Comparison of ENCODE assay signal across 11 cellular contexts in genomic region chr13:28717170-28717569, GRCh38. TPM values are rescaled to one million over a fixed set of nuclear protein-coding genes. Genes with fewer than 3 reads are reported as not detected.
DNase-seq lines count a peak whose midpoint lies in the region; ATAC-seq lines count a peak whose summit lies in the region.
"Had no signal": no experiment of that assay in that cellular context is flagged by ENCODE, and none has a peak within 500 bp of the region (broad histone marks: within the 10 kb centered on the region; RNA-seq: fewer than 3 reads in every experiment).

No MANE protein-coding gene starts in this region.

- no peaks in the 10 kb centered on the region for H3K9me3 Mint-ChIP-seq in activated T-cell treated with anti-CD3 and anti-CD28 coated beads, Interleukin-2, amount 50 U/mL, for 4 hours
- no peaks in the 10 kb centered on the region for H3K9me3 Mint-ChIP-seq in activated naive CD8-positive, alpha-beta T cell treated with anti-CD3 and anti-CD28 coated beads, Interleukin-2, amount 50 U/mL, for 24 hours

- no peak overlapping the region for H3K27ac Mint-ChIP-seq in activated naive CD8-positive, alpha-beta T cell treated with anti-CD3 and anti-CD28 coated beads, Interleukin-2, amount 50 U/mL, for 24 hours

- peaks cover 16% of the 10 kb centered on the region for H3K36me3 Mint-ChIP-seq in activated T-cell treated with anti-CD3 and anti-CD28 coated beads, Interleukin-2, amount 50 U/mL, for 4 hours (ENCODE audit: insufficient read depth)
- no peaks in the 10 kb centered on the region for H3K36me3 Mint-ChIP-seq in activated naive CD8-positive, alpha-beta T cell treated with anti-CD3 and anti-CD28 coated beads, Interleukin-2, amount 50 U/mL, for 24 hours (ENCODE audit: low read depth)

- peak overlapping the region; percentile 93 for H3K4me3 Mint-ChIP-seq in activated T-cell treated with anti-CD3 and anti-CD28 coated beads, Interleukin-2, amount 50 U/mL, for 4 hours
- peak overlapping the region; percentile 89 for H3K4me3 Mint-ChIP-seq in activated naive CD8-positive, alpha-beta T cell treated with anti-CD3 and anti-CD28 coated beads, Interleukin-2, amount 50 U/mL, for 24 hours

- DNase-seq in activated T-cell treated with anti-CD3 and anti-CD28 coated beads, Interleukin-2, amount 50 U/mL, for 4 hours = no peak
- no peak for DNase-seq in activated T-cell treated with anti-CD3 and anti-CD28 coated beads, Interleukin-2, amount 50 U/mL, for 1 hour
- DNase-seq in activated naive CD8-positive, alpha-beta T cell treated with anti-CD3 and anti-CD28 coated beads, Interleukin-2, amount 50 U/mL, for 24 hours = no peak
- DNase-seq in medulla oblongata (ENCODE audit: extremely low spot score) (peak; percentile 14), substantia nigra (lab: John Stamatoyannopoulos, UW) (no peak), NCI-H69 (lab: John Stamatoyannopoulos, UW) (no peak), NCI-H526 treated with DMSO at 0.1 percent for 48 hours (lab: John Stamatoyannopoulos, UW) (no peak), SHP77 (lab: John Stamatoyannopoulos, UW) (no peak)
- DNase-seq: erythroblast; NCI-H187; stimulated activated CD4-positive, alpha-beta T cell treated with anti-CD3 and anti-CD28 coated beads, Interleukin-4, amount 100 ng/mL, for 4 hours had no signal

- no peaks in the 10 kb centered on the region for H3K27me3 Mint-ChIP-seq in activated T-cell treated with anti-CD3 and anti-CD28 coated beads, Interleukin-2, amount 50 U/mL, for 4 hours (ENCODE audit: low read depth)
- no peaks in the 10 kb centered on the region for H3K27me3 Mint-ChIP-seq in activated naive CD8-positive, alpha-beta T cell treated with anti-CD3 and anti-CD28 coated beads, Interleukin-2, amount 50 U/mL, for 24 hours

- peak overlapping the region; percentile 45 for H3K27ac ChIP-seq in substantia nigra (ENCODE audit: low read depth, low read length, poor library complexity, severe bottlenecking)

- ATAC-seq in activated T-cell treated with anti-CD3 and anti-CD28 coated beads, Interleukin-2, amount 50 U/mL, for 4 hours = no peak
- no peak for ATAC-seq in activated naive CD8-positive, alpha-beta T cell treated with anti-CD3 and anti-CD28 coated beads, Interleukin-2, amount 50 U/mL, for 24 hours

- H3K4me1 Mint-ChIP-seq in activated T-cell treated with anti-CD3 and anti-CD28 coated beads, Interleukin-2, amount 50 U/mL, for 4 hours (ENCODE audit: low read depth) = peaks cover 33% of the 10 kb centered on the region
- peaks cover 29% of the 10 kb centered on the region for H3K4me1 Mint-ChIP-seq in activated naive CD8-positive, alpha-beta T cell treated with anti-CD3 and anti-CD28 coated beads, Interleukin-2, amount 50 U/mL, for 24 hours

RNA-seq across cellular contexts. Expression of gene SLC46A3, which starts 1.6 kb away (rescaled TPM):
- 1 to 10 TPM; 3.3 to 3.5 (median 3.5) TPM for total RNA-seq in activated T-cell treated with anti-CD3 and anti-CD28 coated beads, Interleukin-2, amount 50 U/mL, for 4 hours

RNA-seq across cellular contexts. Expression of gene POMP, which starts 58.2 kb away (rescaled TPM):
- 100 to 1,000 TPM; 164 to 177 (median 170) TPM for total RNA-seq in activated T-cell treated with anti-CD3 and anti-CD28 coated beads, Interleukin-2, amount 50 U/mL, for 4 hours
